22 cellular contexts compared by ENCODE assay signal in the genomic region with DNA sequence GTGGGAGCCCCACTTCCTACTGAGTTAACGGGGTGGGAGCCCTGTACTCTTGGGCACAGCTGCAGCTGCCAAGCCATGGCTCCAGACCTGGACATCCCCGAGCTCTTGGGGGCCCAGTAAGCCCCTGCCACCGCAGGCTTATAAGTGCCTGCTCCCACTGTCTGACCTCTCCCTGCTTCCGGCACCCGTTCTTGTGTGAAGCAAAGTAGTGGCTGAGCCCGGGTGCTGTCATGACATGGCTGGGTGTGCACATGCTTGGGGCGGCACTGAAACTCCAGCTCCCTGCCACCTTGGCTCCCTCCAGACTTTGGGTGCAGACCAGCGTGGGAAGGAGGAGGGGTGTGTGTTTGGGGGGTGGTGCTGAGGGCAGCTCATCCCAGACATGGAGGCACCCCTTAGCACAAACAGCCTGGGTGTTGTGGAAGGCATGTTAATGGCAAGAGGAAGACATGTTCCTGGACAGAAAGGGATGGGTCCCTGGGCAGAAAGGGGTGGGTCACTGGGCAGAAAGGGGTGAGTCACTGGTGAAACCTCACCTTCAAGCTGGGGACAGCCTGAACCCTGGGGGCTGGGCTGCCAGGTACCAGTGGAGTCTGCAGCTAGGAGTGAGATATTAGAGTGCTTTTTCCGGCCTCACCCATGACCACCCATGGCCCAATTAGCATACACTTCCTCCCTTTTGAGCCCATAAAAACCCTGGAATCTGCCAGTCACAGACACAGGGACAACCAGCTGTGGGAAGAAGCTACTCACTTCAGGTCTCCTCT.
DNase-seq lines count a peak whose midpoint lies in the region; ATAC-seq, FAIRE-seq and TF ChIP-seq lines count a peak whose summit lies in the region.
"Had no signal": no experiment of that assay in that cellular context is flagged by ENCODE, and none has a peak within 500 bp of the region (broad histone marks: within the 10 kb centered on the region; RNA-seq: fewer than 3 reads in every experiment).

No MANE protein-coding gene starts in this region.

- no peaks in the 10 kb centered on the region for H3K79me1 ChIP-seq in mesendoderm (ENCODE audit: low read length)

- no peak overlapping the region for H2AK5ac ChIP-seq in mesendoderm (ENCODE audit: low read length)

- H3K4ac ChIP-seq in mesendoderm (ENCODE audit: low read depth, low read length): no peak overlapping the region

- intact Hi-C loops in right cardiac atrium (cut with DNase I) (no loop called here), left cardiac atrium (cut with DNase I) (no loop called here), GM12878 (cut with micrococcal nuclease; ENCODE audit: unreplicated experiment) (no loop called here), aorta (cut with DNase I) (no loop called here)

- H4K8ac ChIP-seq in mesendoderm (ENCODE audit: low read depth, low read length): no peak overlapping the region

- no TSS peak for BruUV-seq in GM12878 (replicated peaks; lab: Mats Ljungman, UMichigan)

- POLR2A ChIA-PET in GM12878 (lab: Charles Lee): no interaction called here

- no peak for TF ChIP-seq EP300 in GM12878 (IDR thresholded peaks at IDR 0.05; ENCODE audit: borderline replicate concordance in 1 of 2, control insufficient read depth in 1 of 2, low read depth in 2 of 2, low read length in 2 of 2)

- no peak overlapping the region for H3K23ac ChIP-seq in mesendoderm (ENCODE audit: low read length)

- H3K9me3 ChIP-seq in right cardiac atrium (ENCODE audit: control insufficient read depth, low read length): no peaks in the 10 kb centered on the region
- no peaks in the 10 kb centered on the region for H3K9me3 ChIP-seq in GM12878 (replicated peaks; ENCODE audit: control insufficient read depth, insufficient read depth, low read length)
- H3K9me3 ChIP-seq in aorta (ENCODE audit: control insufficient read depth, low read length): no peaks in the 10 kb centered on the region
- H3K9me3 ChIP-seq: ascending aorta, uterus had no signal

- H4K5ac ChIP-seq in mesendoderm (ENCODE audit: low read length): no peak overlapping the region

- SMC1A ChIA-PET in GM12878 (lab: Charles Lee; ENCODE audit: uncharacterized antibody, unreplicated experiment): no interaction called here

- H3K4me1 ChIP-seq in right cardiac atrium (ENCODE audit: control insufficient read depth, insufficient read depth, low read length): no peaks in the 10 kb centered on the region
- H3K4me1 ChIP-seq in GM12878 (ENCODE audit: control insufficient read depth, insufficient read depth, low read length): no peaks in the 10 kb centered on the region
- H3K4me1 ChIP-seq in mesendoderm (ENCODE audit: control insufficient read depth, low read depth, low read length): no peaks in the 10 kb centered on the region
- no peaks in the 10 kb centered on the region for H3K4me1 ChIP-seq in aorta (ENCODE audit: control insufficient read depth in 1 of 2, insufficient read depth in 2 of 2, low read length in 2 of 2)
- H3K4me1 ChIP-seq: ascending aorta, uterus had no signal

- no peak for ATAC-seq in right cardiac atrium
- ATAC-seq in left cardiac atrium: no peak
- peak; percentile 61 for ATAC-seq in GM12878
- peak; percentile 41 for ATAC-seq in aorta (ENCODE audit: low FRiP score)
- ATAC-seq: activated T-helper 17 cell treated with anti-CD3 and anti-CD28 coated beads, Interleukin-2, amount 50 U/mL, for 72 hours had no signal

- H2AFZ ChIP-seq in GM12878 (ENCODE audit: control insufficient read depth, low read depth, low read length): no peak overlapping the region

- H3K79me2 ChIP-seq in GM12878 (ENCODE audit: control insufficient read depth, insufficient read depth, low read length) (no peaks in the 10 kb centered on the region), mesendoderm (ENCODE audit: control insufficient read depth, insufficient read depth, low read length) (no peaks in the 10 kb centered on the region)

- peak overlapping the region; percentile 19 for H2BK120ac ChIP-seq in mesendoderm (ENCODE audit: low read depth, low read length)

- H2BK5ac ChIP-seq in mesendoderm (ENCODE audit: low read length): no peak overlapping the region

- no peak overlapping the region for H3K9ac ChIP-seq in GM12878 (ENCODE audit: control insufficient read depth, insufficient read depth, low read length)
- H3K9ac ChIP-seq in mesendoderm (ENCODE audit: low read length): no peak overlapping the region

- H3K27me3 ChIP-seq in right cardiac atrium (ENCODE audit: control insufficient read depth, insufficient read depth) (no peaks in the 10 kb centered on the region), GM12878 (replicated peaks in 1 of 2; ENCODE audit: control insufficient read depth in 2 of 2, insufficient read depth in 2 of 2, low read length in 1 of 2) (no peaks in the 10 kb centered on the region), mesendoderm (ENCODE audit: insufficient read depth, low read length, poor library complexity) (no peaks in the 10 kb centered on the region), aorta (ENCODE audit: control insufficient read depth in 1 of 2, insufficient read depth in 2 of 2, low read length in 1 of 2) (no peaks in the 10 kb centered on the region)
- H3K27me3 ChIP-seq: ascending aorta, uterus had no signal

- DNase-seq in right cardiac atrium: peak; percentile 8 to 36 (median 24)
- no peak for DNase-seq in left cardiac atrium
- DNase-seq in GM12878 (ENCODE audit: low read depth, low spot score): no peak
- DNase-seq in mesendoderm: peak; percentile 45
- peak in 1 of 2 donors; percentile 41 for DNase-seq in aorta
- DNase-seq in SIG-M5 (lab: John Stamatoyannopoulos, UW): no peak
- DNase-seq in RCC 7860 (ENCODE audit: low spot score): no peak
- DNase-seq in NCI-H187 treated with DMSO at 0.1 percent for 48 hours (lab: John Stamatoyannopoulos, UW): no peak
- DNase-seq: activated CD4-positive, alpha-beta T cell treated with anti-CD3 and anti-CD28 coated beads, Interleukin-2, amount 50 U/mL, for 48 hours; activated CD4-positive, CD25-positive, alpha-beta regulatory T cell; activated CD8-positive, alpha-beta memory T cell treated with anti-CD3 and anti-CD28 coated beads, Interleukin-2, amount 50 U/mL, for 48 hours; kidney glomerular epithelial cell; NCI-H1417; NCI-H2107; NCI-H510A treated with DMSO at 0.1 percent for 48 hours; stimulated activated CD4-positive, alpha-beta T cell treated with anti-CD3 and anti-CD28 coated beads, Interleukin-1b, Interleukin-23, amount 100 ng/mL, for 48 hours had no signal

- no peak overlapping the region for H2BK15ac ChIP-seq in mesendoderm (replicated peaks; ENCODE audit: low read depth)

- H3K27ac ChIP-seq in right cardiac atrium (ENCODE audit: low read length) (no peak overlapping the region), GM12878 (ENCODE audit: control insufficient read depth, insufficient read depth) (no peak overlapping the region), mesendoderm (ENCODE audit: low read depth, low read length) (no peak overlapping the region), aorta (ENCODE audit: low read depth in 1 of 2, low read length in 2 of 2) (no peak overlapping the region)
- H3K27ac ChIP-seq: ascending aorta, C4-2B, uterus had no signal

- peak overlapping the region; percentile 6 for H3K18ac ChIP-seq in mesendoderm (ENCODE audit: low read length)

- H3K36me3 ChIP-seq in GM12878 (ENCODE audit: control insufficient read depth in 2 of 2, insufficient read depth in 2 of 2, low read length in 1 of 2) (no peaks in the 10 kb centered on the region), mesendoderm (ENCODE audit: control insufficient read depth, insufficient read depth, low read length) (no peaks in the 10 kb centered on the region), aorta (ENCODE audit: control insufficient read depth in 1 of 2, insufficient read depth in 2 of 2, low read length in 1 of 2) (no peaks in the 10 kb centered on the region)
- H3K36me3 ChIP-seq: ascending aorta, uterus had no signal

- no peak for FAIRE-seq in GM12878 (lab: Jason Lieb, UNC)
- no peak for FAIRE-seq in RCC 7860 (lab: Jason Lieb, UNC)
- FAIRE-seq: GM12891 had no signal

- H3K4me3 ChIP-seq in right cardiac atrium (ENCODE audit: low read length): no peak overlapping the region
- no peak overlapping the region for H3K4me3 ChIP-seq in GM12878
- H3K4me3 ChIP-seq in mesendoderm (ENCODE audit: low read length): no peak overlapping the region
- H3K4me3 ChIP-seq in aorta (ENCODE audit: low read length in 2 of 2): no peak overlapping the region
- H3K4me3 ChIP-seq: ascending aorta, lung, uterus had no signal

- 79% methylated on average over 9 of the region's 9 CpGs for WGBS in right cardiac atrium
- 29% methylated on average over 9 of the region's 9 CpGs for WGBS in GM12878 (ENCODE audit: insufficient coverage, insufficient replicate concordance, low lambda C conversion rate, missing lambda C conversion rate)
- no CpG with 5 or more reads among the region's 9 CpGs for WGBS in mesendoderm (ENCODE audit: extremely low coverage, insufficient coverage, low lambda C conversion rate)
- 87 to 88% methylated on average over 9 of the region's 9 CpGs for WGBS in aorta, 2 donors

- in situ Hi-C loops in GM12878 (cut with MboI): no loop called here

- no peak for TF ChIP-seq POLR2A in GM12878 (IDR thresholded peaks at IDR 0.05; ENCODE audit: low read depth, low read length)

- no peak for TF ChIP-seq CTCF in GM12878 (IDR thresholded peaks at IDR 0.05 in 2 of 3, conservative IDR thresholded peaks at IDR 0.05 in 1 of 3; ENCODE audit: control insufficient read depth in 2 of 3, extremely low read depth in 1 of 3, insufficient read depth in 1 of 3, low read depth in 3 of 3, low read length in 3 of 3)

- CTCF ChIA-PET in GM12878 (lab: Yijun Ruan, JAX): interaction anchor here (0.7 kb wide), 1 partner anchor 73 kb away, joined by 3 read pairs; no protein-coding TSS in a partner anchor

- peak overlapping the region; percentile 57 for H3K56ac ChIP-seq in mesendoderm (ENCODE audit: low read length)

- no peak overlapping the region for H3K4me2 ChIP-seq in GM12878 (ENCODE audit: control insufficient read depth, insufficient read depth)
- no peak overlapping the region for H3K4me2 ChIP-seq in mesendoderm (ENCODE audit: low read length)

- RAD21 ChIA-PET in GM12878 (lab: Charles Lee; ENCODE audit: unreplicated experiment): no interaction called here

- TF ChIP-seq RAD21 in GM12878 (IDR thresholded peaks at IDR 0.05; ENCODE audit: insufficient read depth, low read depth, low read length): no peak

- no peaks in the 10 kb centered on the region for H4K20me1 ChIP-seq in GM12878 (ENCODE audit: control insufficient read depth, insufficient read depth)

TF ChIP-seq in GM12878, 131 proteins besides CTCF, POLR2A, EP300 and RAD21 (continues in another document):
- TF ChIP-seq PAX8 (IDR thresholded peaks at IDR 0.05): no peak

Comparison
In these comparisons a context has a peak if more than half of its experiments do, and no peak if none do; other contexts are left out.
1. DNase-seq: peak in right cardiac atrium (3 of 3) and mesendoderm (single experiment); none in left cardiac atrium (single experiment), GM12878 (single experiment), SIG-M5 (single experiment), RCC 7860 (single experiment) and NCI-H187 treated with DMSO at 0.1 percent for 48 hours (single experiment).
2. ATAC-seq: peak in GM12878 (single experiment) and aorta (single experiment); none in right cardiac atrium (0 of 2) and left cardiac atrium (0 of 2).